ENCODE assay signal across 11 cellular contexts in the genomic region with DNA sequence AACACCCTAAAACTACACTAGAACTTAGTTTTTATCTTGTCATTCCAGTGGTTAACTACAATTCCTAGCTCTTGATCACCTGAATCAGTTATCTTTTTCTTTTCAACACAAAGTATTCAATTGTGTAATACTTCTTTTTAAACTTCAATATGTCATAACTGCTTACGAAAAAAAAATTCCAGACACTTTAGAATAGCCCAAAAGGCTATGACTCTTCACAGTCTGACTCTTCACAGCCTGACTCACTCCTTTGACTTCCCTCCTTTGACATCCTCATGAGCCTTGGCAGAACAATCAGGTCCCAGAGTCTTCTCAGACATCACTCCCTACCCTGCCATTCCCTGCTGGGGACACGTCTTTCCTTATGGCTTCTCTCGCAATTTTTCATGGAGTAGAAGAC.
DNase-seq lines count a peak whose midpoint lies in the region; TF ChIP-seq lines count a peak whose summit lies in the region.
"Had no signal": no experiment of that assay in that cellular context is flagged by ENCODE, and none has a peak within 500 bp of the region (broad histone marks: within the 10 kb centered on the region; RNA-seq: fewer than 3 reads in every experiment).

No MANE protein-coding gene starts in this region.

- peak; percentile 81 for DNase-seq in AG10803 (ENCODE audit: low read depth)
- DNase-seq in NCI-H226, result peak; percentile 91
- peak; percentile 73 to 97 for DNase-seq in cardiac fibroblast (ENCODE audit: low read depth in 2 of 2)
- peak; percentile 22 for DNase-seq in kidney tubule cell (ENCODE audit: low spot score)
- DNase-seq in DMS79 treated with DMSO at 0.1 percent for 48 hours (lab: John Stamatoyannopoulos, UW), result no peak
- no peak for DNase-seq in UCSD-AML1 (lab: John Stamatoyannopoulos, UW; ENCODE audit: unreplicated experiment)
- no peak for DNase-seq in NCI-H1092 treated with DMSO at 0.1 percent for 48 hours (lab: John Stamatoyannopoulos, UW)
- no peak for DNase-seq in activated T-cell treated with anti-CD3 and anti-CD28 coated beads for 4 hours
- DNase-seq: BE2C, mesendoderm, NCI-H2171 treated with DMSO at 0.1 percent for 48 hours had no signal

- H3K4me3 ChIP-seq in AG10803 (ENCODE audit: low read length) (no peak overlapping the region), cardiac fibroblast (replicated peaks in 1 of 2; ENCODE audit: low read depth in 2 of 2, low read length in 2 of 2) (no peak overlapping the region)

- TF ChIP-seq CTCF in AG10803 (conservative IDR thresholded peaks at IDR 0.05; ENCODE audit: low read length) (no peak), cardiac fibroblast (IDR thresholded peaks at IDR 0.05; ENCODE audit: low read depth, low read length) (no peak)

Comparison
In these comparisons a context has a peak if more than half of its experiments do, and no peak if none do; other contexts are left out.
1. DNase-seq: peak in AG10803 (single experiment), NCI-H226 (single experiment), cardiac fibroblast (2 of 2) and kidney tubule cell (single experiment); none in DMS79 treated with DMSO at 0.1 percent for 48 hours (single experiment), UCSD-AML1 (single experiment), NCI-H1092 treated with DMSO at 0.1 percent for 48 hours (single experiment) and activated T-cell treated with anti-CD3 and anti-CD28 coated beads for 4 hours (single experiment).